1 cellular context compared by ENCODE assay signal in genomic region chr1:29240400-29240837, GRCh38.
TF ChIP-seq lines count a peak whose summit lies in the region.

No MANE protein-coding gene starts in this region.

TF ChIP-seq in WTC11, 78 proteins besides CTCF, POLR2A, EP300 and RAD21 (continued from another document):
- TF ChIP-seq, protein P1, sequence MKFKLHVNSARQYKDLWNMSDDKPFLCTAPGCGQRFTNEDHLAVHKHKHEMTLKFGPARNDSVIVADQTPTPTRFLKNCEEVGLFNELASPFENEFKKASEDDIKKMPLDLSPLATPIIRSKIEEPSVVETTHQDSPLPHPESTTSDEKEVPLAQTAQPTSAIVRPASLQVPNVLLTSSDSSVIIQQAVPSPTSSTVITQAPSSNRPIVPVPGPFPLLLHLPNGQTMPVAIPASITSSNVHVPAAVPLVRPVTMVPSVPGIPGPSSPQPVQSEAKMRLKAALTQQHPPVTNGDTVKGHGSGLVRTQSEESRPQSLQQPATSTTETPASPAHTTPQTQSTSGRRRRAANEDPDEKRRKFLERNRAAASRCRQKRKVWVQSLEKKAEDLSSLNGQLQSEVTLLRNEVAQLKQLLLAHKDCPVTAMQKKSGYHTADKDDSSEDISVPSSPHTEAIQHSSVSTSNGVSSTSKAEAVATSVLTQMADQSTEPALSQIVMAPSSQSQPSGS (CRISPR knock-in tag; IDR thresholded peaks at IDR 0.05; ENCODE audit: borderline replicate concordance, low read depth) = no peak
- TF ChIP-seq ZNF317 (CRISPR knock-in tag; IDR thresholded peaks at IDR 0.05; ENCODE audit: borderline replicate concordance, low read depth) (no peak), NFE2L1 (CRISPR knock-in tag; IDR thresholded peaks at IDR 0.05) (no peak), GABPB1 (CRISPR knock-in tag; IDR thresholded peaks at IDR 0.05) (no peak), E2F4 (CRISPR knock-in tag; IDR thresholded peaks at IDR 0.05; ENCODE audit: borderline replicate concordance, low read depth) (no peak), ZNF416 (CRISPR knock-in tag; IDR thresholded peaks at IDR 0.05) (no peak)
- TF ChIP-seq, protein P2, sequence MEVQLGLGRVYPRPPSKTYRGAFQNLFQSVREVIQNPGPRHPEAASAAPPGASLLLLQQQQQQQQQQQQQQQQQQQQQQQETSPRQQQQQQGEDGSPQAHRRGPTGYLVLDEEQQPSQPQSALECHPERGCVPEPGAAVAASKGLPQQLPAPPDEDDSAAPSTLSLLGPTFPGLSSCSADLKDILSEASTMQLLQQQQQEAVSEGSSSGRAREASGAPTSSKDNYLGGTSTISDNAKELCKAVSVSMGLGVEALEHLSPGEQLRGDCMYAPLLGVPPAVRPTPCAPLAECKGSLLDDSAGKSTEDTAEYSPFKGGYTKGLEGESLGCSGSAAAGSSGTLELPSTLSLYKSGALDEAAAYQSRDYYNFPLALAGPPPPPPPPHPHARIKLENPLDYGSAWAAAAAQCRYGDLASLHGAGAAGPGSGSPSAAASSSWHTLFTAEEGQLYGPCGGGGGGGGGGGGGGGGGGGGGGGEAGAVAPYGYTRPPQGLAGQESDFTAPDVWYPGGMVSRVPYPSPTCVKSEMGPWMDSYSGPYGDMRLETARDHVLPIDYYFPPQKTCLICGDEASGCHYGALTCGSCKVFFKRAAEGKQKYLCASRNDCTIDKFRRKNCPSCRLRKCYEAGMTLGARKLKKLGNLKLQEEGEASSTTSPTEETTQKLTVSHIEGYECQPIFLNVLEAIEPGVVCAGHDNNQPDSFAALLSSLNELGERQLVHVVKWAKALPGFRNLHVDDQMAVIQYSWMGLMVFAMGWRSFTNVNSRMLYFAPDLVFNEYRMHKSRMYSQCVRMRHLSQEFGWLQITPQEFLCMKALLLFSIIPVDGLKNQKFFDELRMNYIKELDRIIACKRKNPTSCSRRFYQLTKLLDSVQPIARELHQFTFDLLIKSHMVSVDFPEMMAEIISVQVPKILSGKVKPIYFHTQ (CRISPR knock-in tag; IDR thresholded peaks at IDR 0.05) = no peak
